ENCODE assay signal across 10 cellular contexts in genomic region chr6:30542404-30542725, GRCh38. TPM values are rescaled to one million over a fixed set of nuclear protein-coding genes. Genes with fewer than 3 reads are reported as not detected.
A peak's percentile ranks its signal among the peaks of the same experiment; 100 is the strongest.
DNase-seq lines count a peak whose midpoint lies in the region; ATAC-seq, FAIRE-seq and TF ChIP-seq lines count a peak whose summit lies in the region.
"Had no signal": no experiment of that assay in that cellular context is flagged by ENCODE, and none has a peak within 500 bp of the region (broad histone marks: within the 10 kb centered on the region; RNA-seq: fewer than 3 reads in every experiment).

No MANE protein-coding gene starts in this region.

- intact Hi-C loops in Caco-2 (cut with micrococcal nuclease; ENCODE audit: unreplicated experiment), result no loop called here
- intact Hi-C loops in posterior cingulate gyrus (cut with DNase I), result no loop called here

- no peaks in the 10 kb centered on the region for H3K79me2 ChIP-seq in astrocyte (ENCODE audit: insufficient read depth, low read length)

- H3K9me3 ChIP-seq in Caco-2 (no peaks in the 10 kb centered on the region), astrocyte (ENCODE audit: insufficient read depth, low read depth, low read length) (no peaks in the 10 kb centered on the region)

- H3K27me3 ChIP-seq in Caco-2 (replicated peaks; ENCODE audit: control insufficient read depth, insufficient read depth, low read length) (no peaks in the 10 kb centered on the region), astrocyte (ENCODE audit: insufficient read depth, low read length) (no peaks in the 10 kb centered on the region)

- H3K4me3 ChIP-seq in Caco-2 (ENCODE audit: low read depth, low read length) (no peak overlapping the region), astrocyte (ENCODE audit: insufficient read depth, low read depth, low read length) (no peak overlapping the region)
- H3K4me3 ChIP-seq in Jurkat, Clone E6-1 (ENCODE audit: low read length), result no peak overlapping the region

- H3K36me3 Mint-ChIP-seq in Caco-2 (ENCODE audit: insufficient read depth, unreplicated experiment), result peaks cover 5% of the 10 kb centered on the region
- H3K36me3 Mint-ChIP-seq in astrocyte (ENCODE audit: low read depth, unreplicated experiment), result peaks cover 12% of the 10 kb centered on the region
- H3K36me3 Mint-ChIP-seq in natural killer cell treated with Interleukin-12 subunit alpha and Interleukin-12 subunit beta and Interleukin-15 and Interleukin-18, amount 100 ng/mL, for 72 hours, result no peaks in the 10 kb centered on the region

- POLR2A ChIA-PET in Caco-2 (lab: Charles Lee), result no interaction called here

- no peak for DNase-seq in Caco-2
- peak; percentile 19 for DNase-seq in Jurkat, Clone E6-1 (ENCODE audit: low read depth, low spot score)
- DNase-seq in astrocyte (ENCODE audit: low read depth), result no peak
- no peak for DNase-seq in natural killer cell treated with Interleukin-12 subunit alpha and Interleukin-12 subunit beta and Interleukin-15 and Interleukin-18, amount 100 ng/mL, for 72 hours (ENCODE audit: low spot score)
- DNase-seq in anterior cingulate cortex (lab: John Stamatoyannopoulos, UW), result no peak
- no peak for DNase-seq in posterior cingulate gyrus
- DNase-seq: NCI-H1694 treated with DMSO at 0.1 percent for 48 hours, RPMI8226 had no signal

- peak in 1 of 2 donors; percentile 64 for ATAC-seq in natural killer cell treated with Interleukin-12 subunit alpha and Interleukin-12 subunit beta and Interleukin-15 and Interleukin-18, amount 100 ng/mL, for 72 hours
- no peak for ATAC-seq in HG03354 (IDR thresholded peaks at IDR 0.05; ENCODE audit: poor library complexity, severe bottlenecking, unreplicated experiment)

- no peak for FAIRE-seq in astrocyte (lab: Jason Lieb, UNC)
- FAIRE-seq: H54 had no signal

- H3K4me3 Mint-ChIP-seq in Caco-2 (ENCODE audit: unreplicated experiment) (peak overlapping the region; percentile 69), astrocyte (ENCODE audit: unreplicated experiment) (peak overlapping the region; percentile 11)
- H3K4me3 Mint-ChIP-seq in natural killer cell treated with Interleukin-12 subunit alpha and Interleukin-12 subunit beta and Interleukin-15 and Interleukin-18, amount 100 ng/mL, for 72 hours, result peak overlapping the region; percentile 85

- CTCF ChIA-PET in Caco-2 (lab: Charles Lee), result interaction anchor here (0.6 to 2.4 kb wide), 8 partner anchors 12 to 545 kb away, joined by 3 to 26 read pairs (median 6); partner anchors contain the start of gene PRR3

- no peak for TF ChIP-seq CTCF in Caco-2 (IDR thresholded peaks at IDR 0.05; ENCODE audit: insufficient read depth in 1 of 2, low read depth in 1 of 2, low read length in 1 of 2, severe bottlenecking in 1 of 2, unreplicated experiment in 1 of 2)
- no peak for TF ChIP-seq CTCF in astrocyte (IDR thresholded peaks at IDR 0.05; ENCODE audit: insufficient read depth, low read depth, low read length)

- H3K4me1 ChIP-seq in Caco-2, result no peaks in the 10 kb centered on the region
- H3K4me1 ChIP-seq in astrocyte (ENCODE audit: insufficient read depth, low read length), result peaks cover 3% of the 10 kb centered on the region

- H3K27ac ChIP-seq in astrocyte (ENCODE audit: low read depth, low read length), result no peak overlapping the region

- H4K20me1 ChIP-seq in astrocyte (ENCODE audit: insufficient read depth, low read length), result peaks cover 9% of the 10 kb centered on the region

- no peak overlapping the region for H2AFZ ChIP-seq in astrocyte (ENCODE audit: low read depth, low read length)

- peak overlapping the region; percentile 83 for H3K4me2 ChIP-seq in astrocyte (ENCODE audit: low read length)

- H3K36me3 ChIP-seq in Caco-2 (ENCODE audit: control insufficient read depth, insufficient read depth, low read length), result no peaks in the 10 kb centered on the region; the same call in 1 of the 2 replicates
- H3K36me3 ChIP-seq in astrocyte (ENCODE audit: insufficient read depth, low read length), result no peaks in the 10 kb centered on the region

- H3K9me3 Mint-ChIP-seq in Caco-2 (ENCODE audit: unreplicated experiment), result no peaks in the 10 kb centered on the region
- H3K9me3 Mint-ChIP-seq in astrocyte (ENCODE audit: unreplicated experiment), result no peaks in the 10 kb centered on the region
- H3K9me3 Mint-ChIP-seq in natural killer cell treated with Interleukin-12 subunit alpha and Interleukin-12 subunit beta and Interleukin-15 and Interleukin-18, amount 100 ng/mL, for 72 hours, result no peaks in the 10 kb centered on the region

- peak overlapping the region; percentile 13 for H3K9ac ChIP-seq in astrocyte (ENCODE audit: low read length)

- H3K4me1 Mint-ChIP-seq in Caco-2 (ENCODE audit: low read depth, unreplicated experiment) (peaks cover 16% of the 10 kb centered on the region), astrocyte (ENCODE audit: low read depth, unreplicated experiment) (peaks cover 13% of the 10 kb centered on the region)
- peaks cover 28 to 34% of the 10 kb centered on the region in 2 donors for H3K4me1 Mint-ChIP-seq in natural killer cell treated with Interleukin-12 subunit alpha and Interleukin-12 subunit beta and Interleukin-15 and Interleukin-18, amount 100 ng/mL, for 72 hours (ENCODE audit: low read depth in 2 of 2)

- no peak overlapping the region for H3K27ac Mint-ChIP-seq in Caco-2 (ENCODE audit: unreplicated experiment)
- H3K27ac Mint-ChIP-seq in astrocyte (ENCODE audit: unreplicated experiment), result no peak overlapping the region
- peak overlapping the region; percentile 16 to 36 for H3K27ac Mint-ChIP-seq in natural killer cell treated with Interleukin-12 subunit alpha and Interleukin-12 subunit beta and Interleukin-15 and Interleukin-18, amount 100 ng/mL, for 72 hours

- no peaks in the 10 kb centered on the region for H3K27me3 Mint-ChIP-seq in Caco-2 (ENCODE audit: insufficient read depth, unreplicated experiment)
- H3K27me3 Mint-ChIP-seq in astrocyte (ENCODE audit: low read depth, unreplicated experiment), result no peaks in the 10 kb centered on the region
- H3K27me3 Mint-ChIP-seq in natural killer cell treated with Interleukin-12 subunit alpha and Interleukin-12 subunit beta and Interleukin-15 and Interleukin-18, amount 100 ng/mL, for 72 hours, result no peaks in the 10 kb centered on the region

- BruUV-seq in Caco-2 (replicated peaks; lab: Mats Ljungman, UMichigan), result no TSS peak

RNA-seq across cellular contexts. Expression of gene GNL1, which starts 13.9 kb away (rescaled TPM):
- total RNA-seq in Caco-2 (2022) (84.1 and 94.1 TPM in 2 replicates), astrocyte (49.0 and 49.3 TPM in 2 replicates)
- polyA plus RNA-seq in Jurkat, Clone E6-1 (2012; ENCODE audit: insufficient read depth, insufficient read length), result 93.8 TPM
- 10 to 100 TPM; 59.8 to 70.5 TPM for total RNA-seq in natural killer cell treated with Interleukin-12 subunit alpha and Interleukin-12 subunit beta and Interleukin-15 and Interleukin-18, amount 100 ng/mL, for 72 hours

RNA-seq across cellular contexts. Expression of gene PRR3, which starts 14.7 kb away (rescaled TPM):
- total RNA-seq in Caco-2 (2022) (20.3 and 20.8 TPM in 2 replicates), astrocyte (11.0 and 13.0 TPM in 2 replicates)
- polyA plus RNA-seq in Jurkat, Clone E6-1 (2012; ENCODE audit: insufficient read depth, insufficient read length), result 32.5 TPM
- total RNA-seq in natural killer cell treated with Interleukin-12 subunit alpha and Interleukin-12 subunit beta and Interleukin-15 and Interleukin-18, amount 100 ng/mL, for 72 hours, result 10 to 100 TPM; 13.0 to 23.8 TPM

RNA-seq across cellular contexts. Expression of gene ABCF1, which starts 28.9 kb away (rescaled TPM):
- total RNA-seq in Caco-2 (2022) (93.7 and 95.6 TPM in 2 replicates), astrocyte (58.1 and 60.3 TPM in 2 replicates)
- 71.5 TPM for polyA plus RNA-seq in Jurkat, Clone E6-1 (2012; ENCODE audit: insufficient read depth, insufficient read length)
- 100 to 1,000 TPM in 1 of 2 donors, 10 to 100 TPM in 1; 94.8 to 122 TPM for total RNA-seq in natural killer cell treated with Interleukin-12 subunit alpha and Interleukin-12 subunit beta and Interleukin-15 and Interleukin-18, amount 100 ng/mL, for 72 hours

RNA-seq across cellular contexts. Expression of gene HLA-E, which starts 53.1 kb away (rescaled TPM):
- 47.0 and 49.6 TPM in 2 replicates for total RNA-seq in Caco-2 (2022)
- polyA plus RNA-seq in Jurkat, Clone E6-1 (2012; ENCODE audit: insufficient read depth, insufficient read length), result 67.6 TPM
- total RNA-seq in astrocyte, result 94.9 and 105 TPM in 2 replicates
- 100 to 1,000 TPM; 355 to 567 TPM for total RNA-seq in natural killer cell treated with Interleukin-12 subunit alpha and Interleukin-12 subunit beta and Interleukin-15 and Interleukin-18, amount 100 ng/mL, for 72 hours

Comparison
In these comparisons a context has a peak if more than half of its experiments do, and no peak if none do; other contexts are left out.
1. H3K27ac Mint-ChIP-seq: peak in natural killer cell treated with Interleukin-12 subunit alpha and Interleukin-12 subunit beta and Interleukin-15 and Interleukin-18, amount 100 ng/mL, for 72 hours (2 of 2); none in Caco-2 (single experiment) and astrocyte (single experiment).
2. H3K4me3 Mint-ChIP-seq: peak in every context shown above with its lines; median percentile 85 in natural killer cell treated with Interleukin-12 subunit alpha and Interleukin-12 subunit beta and Interleukin-15 and Interleukin-18, amount 100 ng/mL, for 72 hours; 69 in Caco-2; 11 in astrocyte.